In the genomic region with DNA sequence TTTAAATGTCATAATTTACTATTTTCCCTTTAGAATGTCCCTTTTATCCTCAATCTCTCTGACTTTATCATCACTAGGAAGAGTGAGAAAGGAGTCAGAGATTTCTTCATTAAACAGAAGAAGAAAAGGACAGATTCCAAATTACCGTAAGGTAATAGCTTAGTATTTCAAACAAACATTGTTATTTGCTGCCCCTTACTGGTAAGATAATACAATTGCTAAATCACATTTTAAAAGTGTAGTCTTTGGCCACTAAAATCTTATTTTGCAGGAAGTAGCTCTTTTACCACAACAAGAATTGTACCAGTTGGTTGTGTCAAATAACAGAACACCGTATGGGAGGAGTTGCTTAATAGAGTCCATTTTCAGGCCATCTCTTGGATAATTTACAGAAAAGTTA, we compare ENCODE assay signal across 8 cellular contexts. TPM values are rescaled to one million over a fixed set of nuclear protein-coding genes. Genes with fewer than 3 reads are reported as not detected.
A peak's percentile ranks its signal among the peaks of the same experiment; 100 is the strongest.
DNase-seq lines count a peak whose midpoint lies in the region; ATAC-seq and TF ChIP-seq lines count a peak whose summit lies in the region.

No MANE protein-coding gene starts in this region.

- ATAC-seq in HG02623 (IDR thresholded peaks at IDR 0.05; ENCODE audit: unreplicated experiment), result peak; percentile 47
- ATAC-seq in stimulated activated naive CD8-positive, alpha-beta T cell treated with anti-CD3 and anti-CD28 coated beads, Interleukin-15, amount 100 ng/mL, for 72 hours, result peak; percentile 42

- no peak overlapping the region for H3K27ac Mint-ChIP-seq in stimulated activated naive CD8-positive, alpha-beta T cell treated with anti-CD3 and anti-CD28 coated beads, Interleukin-15, amount 100 ng/mL, for 72 hours

- H3K4me3 Mint-ChIP-seq in stimulated activated naive CD8-positive, alpha-beta T cell treated with anti-CD3 and anti-CD28 coated beads, Interleukin-15, amount 100 ng/mL, for 72 hours, result no peak overlapping the region

- H3K9me3 ChIP-seq in Peyer's patch, result no peaks in the 10 kb centered on the region

- H3K27me3 ChIP-seq in GM06990 (replicated peaks; ENCODE audit: control insufficient read depth, insufficient read depth, low read length) (no peaks in the 10 kb centered on the region), Peyer's patch (no peaks in the 10 kb centered on the region)

- H3K4me3 ChIP-seq in GM06990 (replicated peaks; ENCODE audit: low read depth, low read length), result no peak overlapping the region
- no peak overlapping the region for H3K4me3 ChIP-seq in Peyer's patch
- no peak overlapping the region for H3K4me3 ChIP-seq in fibroblast of pulmonary artery (replicated peaks; ENCODE audit: low read depth, low read length)

- TF ChIP-seq POLR2A in Peyer's patch (IDR thresholded peaks at IDR 0.05), result no peak

- H3K27ac ChIP-seq in Peyer's patch, result no peak overlapping the region

- H3K4me1 Mint-ChIP-seq in stimulated activated naive CD8-positive, alpha-beta T cell treated with anti-CD3 and anti-CD28 coated beads, Interleukin-15, amount 100 ng/mL, for 72 hours, result no peaks in the 10 kb centered on the region

- H3K36me3 ChIP-seq in GM06990 (ENCODE audit: control insufficient read depth, insufficient read depth, low read length), result no peaks in the 10 kb centered on the region
- no peaks in the 10 kb centered on the region for H3K36me3 ChIP-seq in Peyer's patch

- H3K4me1 ChIP-seq in Peyer's patch, result no peaks in the 10 kb centered on the region

- no peaks in the 10 kb centered on the region for H3K9me3 Mint-ChIP-seq in stimulated activated naive CD8-positive, alpha-beta T cell treated with anti-CD3 and anti-CD28 coated beads, Interleukin-15, amount 100 ng/mL, for 72 hours

- TF ChIP-seq CTCF in GM06990 (IDR thresholded peaks at IDR 0.05; ENCODE audit: insufficient read depth, low read length, poor library complexity, severe bottlenecking) (peak; percentile 33), Peyer's patch (IDR thresholded peaks at IDR 0.05) (peak in 5 of 6 experiments; percentile 18 to 53 (median 31)), fibroblast of pulmonary artery (IDR thresholded peaks at IDR 0.05; ENCODE audit: low read length, missing control alignments) (peak; percentile 42)

- H3K27me3 Mint-ChIP-seq in stimulated activated naive CD8-positive, alpha-beta T cell treated with anti-CD3 and anti-CD28 coated beads, Interleukin-15, amount 100 ng/mL, for 72 hours, result peaks cover 14% of the 10 kb centered on the region

- DNase-seq in GM06990 (ENCODE audit: extremely low read depth, insufficient read length), result no peak
- no peak for DNase-seq in Peyer's patch
- peak; percentile 63 for DNase-seq in fibroblast of pulmonary artery (ENCODE audit: low read depth)
- no peak for DNase-seq in stimulated activated naive CD8-positive, alpha-beta T cell treated with anti-CD3 and anti-CD28 coated beads, Interleukin-15, amount 100 ng/mL, for 72 hours
- no peak for DNase-seq in activated CD4-positive, alpha-beta T cell treated with anti-CD3 and anti-CD28 coated beads, Interleukin-2, amount 50 U/mL, for 1 hour
- DNase-seq in iPS-NIHi7 (ENCODE audit: extremely low spot score), result no peak
- no peak for DNase-seq in epidermal melanocyte (ENCODE audit: insufficient read length, low spot score)

RNA-seq across cellular contexts. Expression of a gene that starts 53.7 kb away (rescaled TPM):
- 10 to 100 TPM; 61.1 to 75.9 (median 62.6) TPM for total RNA-seq in Peyer's patch

RNA-seq across cellular contexts. Expression of a gene that starts 54.0 kb away (rescaled TPM):
- total RNA-seq in Peyer's patch, result 10 to 100 TPM; 10.7 to 27.3 (median 15.0) TPM
